ENCODE assay signal across 9 cellular contexts in genomic region chr2:25339121-25339738, GRCh38. TPM values are rescaled to one million over a fixed set of nuclear protein-coding genes. Genes with fewer than 3 reads are reported as not detected.
DNase-seq lines count a peak whose midpoint lies in the region; ATAC-seq and TF ChIP-seq lines count a peak whose summit lies in the region.
"Had no signal": no experiment of that assay in that cellular context is flagged by ENCODE, and none has a peak within 500 bp of the region (broad histone marks: within the 10 kb centered on the region; RNA-seq: fewer than 3 reads in every experiment).

No MANE protein-coding gene starts in this region.

- no peaks in the 10 kb centered on the region for H3K4me1 Mint-ChIP-seq in HFFc6 (ENCODE audit: low read depth)
- peaks cover 56% of the 10 kb centered on the region for H3K4me1 Mint-ChIP-seq in nephron progenitor cell

- H3K9me3 Mint-ChIP-seq in HFFc6 (no peaks in the 10 kb centered on the region), nephron progenitor cell (no peaks in the 10 kb centered on the region)

- DNase-seq in AG10803 (ENCODE audit: low read depth) (peak; percentile 8), HFFc6 (no peak), nephron progenitor cell (no peak), HCEC 1CT (no peak), brain microvascular endothelial cell (no peak), iPS-NIHi7 (ENCODE audit: extremely low spot score) (no peak), upper lobe of right lung (no peak)
- DNase-seq: foreskin melanocyte had no signal

- no peaks in the 10 kb centered on the region for H3K27me3 ChIP-seq in brain microvascular endothelial cell (replicated peaks)
- no peaks in the 10 kb centered on the region for H3K27me3 ChIP-seq in upper lobe of right lung

- ATAC-seq in upper lobe of right lung = no peak

- in situ Hi-C loops in brain microvascular endothelial cell (cut with HindIII; ENCODE audit: low pct_ligation_motif_present, low sequenced_read_pairs) = no loop called here

- no peaks in the 10 kb centered on the region for H3K36me3 ChIP-seq in brain microvascular endothelial cell (replicated peaks)
- H3K36me3 ChIP-seq in upper lobe of right lung = no peaks in the 10 kb centered on the region

- TF ChIP-seq CTCF in AG10803 (conservative IDR thresholded peaks at IDR 0.05; ENCODE audit: low read length) (no peak), HFFc6 (IDR thresholded peaks at IDR 0.05) (no peak), nephron progenitor cell (IDR thresholded peaks at IDR 0.05) (no peak), brain microvascular endothelial cell (IDR thresholded peaks at IDR 0.05; ENCODE audit: low read depth, low read length, missing control alignments) (no peak), upper lobe of right lung (IDR thresholded peaks at IDR 0.05) (no peak)

- no peak overlapping the region for H3K27ac Mint-ChIP-seq in HFFc6
- no peak overlapping the region for H3K27ac Mint-ChIP-seq in nephron progenitor cell

- intact Hi-C loops in upper lobe of right lung (cut with DNase I) = no loop called here

- peaks cover 5% of the 10 kb centered on the region for H3K27me3 Mint-ChIP-seq in HFFc6 (ENCODE audit: insufficient read depth)
- peaks cover 23% of the 10 kb centered on the region for H3K27me3 Mint-ChIP-seq in nephron progenitor cell (ENCODE audit: low read depth, poor library complexity)

- H3K36me3 Mint-ChIP-seq in HFFc6 (ENCODE audit: low read depth) (no peaks in the 10 kb centered on the region), nephron progenitor cell (ENCODE audit: low read depth) (no peaks in the 10 kb centered on the region)

- no peaks in the 10 kb centered on the region for H3K9me3 ChIP-seq in upper lobe of right lung

- H3K4me3 Mint-ChIP-seq in HFFc6 (0 out of 2 replicates have a peak overlapping the region, but pooled peaks have one; percentile 57), nephron progenitor cell (peak overlapping the region; percentile 82)

- H3K27ac ChIP-seq in cingulate gyrus (ENCODE audit: low read depth, low read length) (peak overlapping the region; percentile 83), brain microvascular endothelial cell (no peak overlapping the region), upper lobe of right lung (no peak overlapping the region)

- H3K4me3 ChIP-seq in AG10803 (ENCODE audit: low read length) (no peak overlapping the region), brain microvascular endothelial cell (ENCODE audit: low read depth, low read length) (no peak overlapping the region), upper lobe of right lung (no peak overlapping the region)

- peaks cover 19% of the 10 kb centered on the region for H3K4me1 ChIP-seq in upper lobe of right lung

RNA-seq across cellular contexts. Expression of gene DNMT3A, which starts 2.5 kb away (rescaled TPM):
- 1 to 10 TPM; 3.5 to 5.2 (median 4.5) TPM for total RNA-seq in HFFc6 (2021; fragmentation: NEBNext Ultra II Directional; extraction: Animal tissue kit (Norgen Biotek cat#: 25700))
- total RNA-seq in upper lobe of right lung = 31.3 TPM
